ENCODE assay signal across 8 cellular contexts in the genomic region with DNA sequence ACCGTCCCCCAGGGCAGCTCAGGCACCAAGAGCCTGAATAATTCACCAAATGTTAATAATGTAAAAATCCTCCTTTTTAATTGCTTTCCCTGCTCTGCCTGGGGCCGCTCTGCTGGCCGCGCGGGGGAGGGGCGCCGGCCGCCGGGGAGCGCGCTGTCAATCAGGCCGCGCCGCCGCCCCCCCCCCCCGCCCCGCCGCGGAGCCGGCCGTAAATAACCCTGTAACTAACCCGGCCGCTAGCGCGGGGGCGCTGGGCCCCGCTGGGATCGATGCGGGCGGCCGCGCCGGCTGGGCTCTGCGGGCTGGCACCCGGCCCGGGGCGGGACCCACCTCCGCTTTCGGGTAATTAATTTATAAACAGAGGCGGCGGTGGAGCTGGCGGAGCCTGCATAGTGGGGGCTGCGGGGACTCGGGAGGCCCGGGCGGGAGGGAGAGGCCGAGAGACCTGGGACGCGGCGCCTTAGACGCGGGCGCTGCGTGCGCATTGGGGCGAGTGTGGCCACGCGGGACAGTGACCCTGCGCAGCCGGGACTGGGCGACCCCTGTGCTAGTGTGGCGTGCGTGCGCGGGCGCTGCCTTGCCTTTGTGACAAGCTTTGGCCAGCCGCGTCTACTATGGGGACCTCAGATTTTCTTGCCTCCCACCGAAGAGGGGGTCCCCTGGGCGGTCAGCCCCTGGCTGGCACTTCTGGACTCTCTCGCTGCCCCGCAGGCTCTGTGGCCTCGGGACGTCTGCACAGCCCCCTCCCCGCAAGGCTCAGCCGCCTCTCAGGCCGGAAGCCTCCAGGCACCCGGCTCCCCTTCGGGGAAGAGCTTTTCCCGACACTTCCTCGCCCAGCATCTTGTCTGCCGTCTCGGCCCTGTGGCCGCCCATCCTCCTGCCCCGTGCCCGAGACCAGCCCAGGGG. TPM values are rescaled to one million over a fixed set of nuclear protein-coding genes. Genes with fewer than 3 reads are reported as not detected.
DNase-seq lines count a peak whose midpoint lies in the region; ATAC-seq and TF ChIP-seq lines count a peak whose summit lies in the region.

No MANE protein-coding gene starts in this region.

- H3K4me3 Mint-ChIP-seq in CD4-positive, alpha-beta memory T cell: peak overlapping the region; percentile 48 to 85 (median 73)
- peak overlapping the region; percentile 58 to 88 (median 74) for H3K4me3 Mint-ChIP-seq in naive thymus-derived CD4-positive, alpha-beta T cell

- peak overlapping the region in 1 of 2 donors; percentile 9 for H3K4me3 ChIP-seq in CD4-positive, alpha-beta memory T cell (ENCODE audit: low read length in 2 of 2)
- H3K4me3 ChIP-seq in SU-DHL-6 (ENCODE audit: insufficient read depth, low read length, poor library complexity, severe bottlenecking) (no peak overlapping the region), esophagus muscularis mucosa (peak overlapping the region; percentile 48 to 61 (median 50))
- H3K4me3 ChIP-seq in naive thymus-derived CD4-positive, alpha-beta T cell (ENCODE audit: low read length): peak overlapping the region; percentile 24

- DNase-seq in CD4-positive, alpha-beta memory T cell: no peak
- peak; percentile 44 for DNase-seq in HPDE6-E6E7 (ENCODE audit: extremely low spot score)
- no peak for DNase-seq in esophagus muscularis mucosa (ENCODE audit: extremely low spot score)
- no peak for DNase-seq in naive thymus-derived CD4-positive, alpha-beta T cell
- no peak for DNase-seq in KBM-7
- DNase-seq in AML-193 (lab: John Stamatoyannopoulos, UW): no peak

- peaks cover 5 to 6% of the 10 kb centered on the region in 2 donors for H3K36me3 Mint-ChIP-seq in CD4-positive, alpha-beta memory T cell
- H3K36me3 Mint-ChIP-seq in naive thymus-derived CD4-positive, alpha-beta T cell: peaks cover 0 to 6% (median 4%) of the 10 kb centered on the region in 5 donors

- TF ChIP-seq EP300 in esophagus muscularis mucosa (IDR thresholded peaks at IDR 0.05): no peak

- H3K9ac ChIP-seq in SU-DHL-6 (ENCODE audit: low read length): no peak overlapping the region

- no peaks in the 10 kb centered on the region for H3K9me2 ChIP-seq in SU-DHL-6 (replicated peaks; ENCODE audit: insufficient read depth, low read length)

- peaks cover 19% of the 10 kb centered on the region for H3K4me1 ChIP-seq in CD4-positive, alpha-beta memory T cell (ENCODE audit: insufficient read depth, low read length)
- peaks cover 40 to 67% (median 60%) of the 10 kb centered on the region in 4 donors for H3K4me1 ChIP-seq in esophagus muscularis mucosa
- peaks cover 3 to 18% of the 10 kb centered on the region in 2 donors for H3K4me1 ChIP-seq in naive thymus-derived CD4-positive, alpha-beta T cell (ENCODE audit: control insufficient read depth in 2 of 2, insufficient read depth in 2 of 2, low read length in 2 of 2)

- no peak overlapping the region for H3K27ac Mint-ChIP-seq in CD4-positive, alpha-beta memory T cell
- H3K27ac Mint-ChIP-seq in naive thymus-derived CD4-positive, alpha-beta T cell: no peak overlapping the region

- no peak overlapping the region for H3K27ac ChIP-seq in CD4-positive, alpha-beta memory T cell (ENCODE audit: low read depth, low read length)
- no peak overlapping the region for H3K27ac ChIP-seq in SU-DHL-6 (ENCODE audit: low read depth, low read length)
- peak overlapping the region; percentile 58 to 78 (median 68) for H3K27ac ChIP-seq in esophagus muscularis mucosa (replicated peaks in 1 of 4)
- H3K27ac ChIP-seq in naive thymus-derived CD4-positive, alpha-beta T cell (ENCODE audit: low read depth, low read length): no peak overlapping the region

- under 1% methylated on average over 18 of the region's 86 CpGs for WGBS in esophagus muscularis mucosa

- H3K9me3 ChIP-seq in CD4-positive, alpha-beta memory T cell (ENCODE audit: control insufficient read depth in 1 of 2, low read length in 2 of 2): no peaks in the 10 kb centered on the region
- H3K9me3 ChIP-seq in SU-DHL-6 (ENCODE audit: insufficient read depth, low read length) (no peaks in the 10 kb centered on the region), esophagus muscularis mucosa (no peaks in the 10 kb centered on the region)
- no peaks in the 10 kb centered on the region for H3K9me3 ChIP-seq in naive thymus-derived CD4-positive, alpha-beta T cell (ENCODE audit: control insufficient read depth in 2 of 3, low read length in 3 of 3)

- CTCF ChIA-PET in CD4-positive, alpha-beta memory T cell (lab: Charles Lee; ENCODE audit: partially characterized antibody): no interaction called here
- CTCF ChIA-PET in naive thymus-derived CD4-positive, alpha-beta T cell (lab: Charles Lee): no interaction called here

- H3K27me3 Mint-ChIP-seq in CD4-positive, alpha-beta memory T cell: peaks cover 9 to 16% of the 10 kb centered on the region in 2 donors
- peaks cover 5 to 45% (median 21%) of the 10 kb centered on the region in 5 donors for H3K27me3 Mint-ChIP-seq in naive thymus-derived CD4-positive, alpha-beta T cell

- peak overlapping the region; percentile 27 for H3K4me2 ChIP-seq in SU-DHL-6 (ENCODE audit: low read depth, low read length, poor library complexity, severe bottlenecking)

- peaks cover 7% of the 10 kb centered on the region for H3K27me3 ChIP-seq in CD4-positive, alpha-beta memory T cell (ENCODE audit: insufficient read depth, low read length)
- H3K27me3 ChIP-seq in SU-DHL-6 (ENCODE audit: low read length) (no peaks in the 10 kb centered on the region), esophagus muscularis mucosa (peaks cover 10 to 86% (median 39%) of the 10 kb centered on the region in 4 donors)
- H3K27me3 ChIP-seq in naive thymus-derived CD4-positive, alpha-beta T cell (ENCODE audit: control insufficient read depth in 2 of 2, insufficient read depth in 2 of 2, low read length in 2 of 2): peaks cover 3 to 11% of the 10 kb centered on the region in 2 donors

- intact Hi-C loops in CD4-positive, alpha-beta memory T cell (cut with micrococcal nuclease): no loop called here
- intact Hi-C loops in esophagus muscularis mucosa (cut with DNase I): no loop called here
- intact Hi-C loops in naive thymus-derived CD4-positive, alpha-beta T cell (cut with micrococcal nuclease): no loop called here

- in situ Hi-C loops in KBM-7 (cut with MboI; ENCODE audit: low pct_unique_long_range_greater_than_20kb, low sequenced_read_pairs): no loop called here

- H2AFZ ChIP-seq in SU-DHL-6 (ENCODE audit: low read depth, low read length, severe bottlenecking): no peak overlapping the region

- no peaks in the 10 kb centered on the region for H3F3A ChIP-seq in SU-DHL-6 (ENCODE audit: insufficient read depth)

- no peak for TF ChIP-seq POLR2A in esophagus muscularis mucosa (IDR thresholded peaks at IDR 0.05; ENCODE audit: low read depth)

- no peaks in the 10 kb centered on the region for H3K79me2 ChIP-seq in SU-DHL-6 (ENCODE audit: insufficient read depth, low read length)

- no peaks in the 10 kb centered on the region for H4K20me1 ChIP-seq in SU-DHL-6 (ENCODE audit: low read depth, low read length)

- POLR2A ChIA-PET in CD4-positive, alpha-beta memory T cell (lab: Charles Lee; ENCODE audit: partially characterized antibody): interaction anchor here (1.1 to 1.7 kb wide), 4 partner anchors 16 to 26 kb away, joined by 3 to 6 read pairs (median 4); a partner anchor contains a TSS
- POLR2A ChIA-PET in naive thymus-derived CD4-positive, alpha-beta T cell (lab: Charles Lee): interaction anchor here (0.6 to 0.7 kb wide), 2 partner anchors 15 to 314 kb away, joined by 3 read pairs; no protein-coding TSS in a partner anchor

- H3K9me3 Mint-ChIP-seq in CD4-positive, alpha-beta memory T cell: no peaks in the 10 kb centered on the region
- no peaks in the 10 kb centered on the region for H3K9me3 Mint-ChIP-seq in naive thymus-derived CD4-positive, alpha-beta T cell

- ATAC-seq in naive thymus-derived CD4-positive, alpha-beta T cell: peak; percentile 20
- ATAC-seq in GM18870 (IDR thresholded peaks at IDR 0.05; ENCODE audit: unreplicated experiment): no peak

- TF ChIP-seq CTCF in SU-DHL-6 (IDR thresholded peaks at IDR 0.05; ENCODE audit: insufficient read depth, low read length, poor library complexity, severe bottlenecking) (no peak), esophagus muscularis mucosa (IDR thresholded peaks at IDR 0.05) (peak in 2 of 3 experiments; percentile 7 to 27)

- no peaks in the 10 kb centered on the region for H3K36me3 ChIP-seq in CD4-positive, alpha-beta memory T cell (ENCODE audit: insufficient read depth, low read length)
- no peaks in the 10 kb centered on the region for H3K36me3 ChIP-seq in SU-DHL-6 (ENCODE audit: low read length)
- peaks cover 0 to 11% (median 10%) of the 10 kb centered on the region in 4 donors for H3K36me3 ChIP-seq in esophagus muscularis mucosa
- H3K36me3 ChIP-seq in naive thymus-derived CD4-positive, alpha-beta T cell (ENCODE audit: control insufficient read depth in 2 of 3, insufficient read depth in 3 of 3, low read length in 3 of 3): peaks cover 0 to 7% (median 0%) of the 10 kb centered on the region in 3 experiments

- H3K4me1 Mint-ChIP-seq in CD4-positive, alpha-beta memory T cell: peaks cover 2 to 18% (median 8%) of the 10 kb centered on the region in 4 donors
- peaks cover 0 to 11% (median 8%) of the 10 kb centered on the region in 7 donors for H3K4me1 Mint-ChIP-seq in naive thymus-derived CD4-positive, alpha-beta T cell

RNA-seq across cellular contexts. Expression of a gene that starts 16.7 kb away (rescaled TPM):
- not detected for total RNA-seq in CD4-positive, alpha-beta memory T cell
- under 1 TPM in 1 of 2 donors, not detected in 1; 0.10 TPM for polyA plus RNA-seq in CD4-positive, alpha-beta memory T cell
- 10 to 100 TPM in 2 of 4 donors, 1 to 10 TPM in 2; 6.2 to 28.8 (median 13.9) TPM for total RNA-seq in esophagus muscularis mucosa
- total RNA-seq in naive thymus-derived CD4-positive, alpha-beta T cell: not detected
- under 1 TPM; 0.10 to 0.24 TPM for polyA plus RNA-seq in naive thymus-derived CD4-positive, alpha-beta T cell

RNA-seq across cellular contexts. Expression of a gene that starts 18.7 kb away (rescaled TPM):
- 10 to 100 TPM; 63.6 to 69.5 TPM for total RNA-seq in CD4-positive, alpha-beta memory T cell
- 10 to 100 TPM; 63.0 to 67.7 TPM for polyA plus RNA-seq in CD4-positive, alpha-beta memory T cell
- 10 to 100 TPM; 35.3 to 54.1 (median 47.5) TPM for total RNA-seq in esophagus muscularis mucosa
- total RNA-seq in naive thymus-derived CD4-positive, alpha-beta T cell: 10 to 100 TPM; 46.6 to 88.3 (median 67.9) TPM
- 10 to 100 TPM; 62.7 to 82.5 TPM for polyA plus RNA-seq in naive thymus-derived CD4-positive, alpha-beta T cell

RNA-seq across cellular contexts. Expression of a gene that starts 20.0 kb away (rescaled TPM):
- total RNA-seq in CD4-positive, alpha-beta memory T cell: 10 to 100 TPM; 43.4 to 46.5 TPM
- polyA plus RNA-seq in CD4-positive, alpha-beta memory T cell: 1 to 10 TPM in 1 of 2 donors, under 1 TPM in 1; 0.89 to 1.7 TPM
- 10 to 100 TPM in 1 of 4 donors, 1 to 10 TPM in 3; 3.7 to 10.8 (median 6.2) TPM for total RNA-seq in esophagus muscularis mucosa
- total RNA-seq in naive thymus-derived CD4-positive, alpha-beta T cell: 10 to 100 TPM; 14.2 to 34.2 (median 32.0) TPM
- polyA plus RNA-seq in naive thymus-derived CD4-positive, alpha-beta T cell: 1 to 10 TPM in 1 of 2 donors, under 1 TPM in 1; 0.58 to 2.6 TPM

RNA-seq across cellular contexts. Expression of a gene that starts 25.9 kb away (rescaled TPM):
- 1 to 10 TPM; 2.2 to 2.9 TPM for total RNA-seq in CD4-positive, alpha-beta memory T cell
- under 1 TPM in 1 of 2 donors, not detected in 1; 0.50 TPM for polyA plus RNA-seq in CD4-positive, alpha-beta memory T cell
- total RNA-seq in esophagus muscularis mucosa: under 1 TPM in 3 of 4 donors, not detected in 1; 0.17 to 0.50 (median 0.19) TPM
- total RNA-seq in naive thymus-derived CD4-positive, alpha-beta T cell: 1 to 10 TPM in 3 of 5 experiments, under 1 TPM in 2; 0.24 to 3.0 (median 1.0) TPM
- polyA plus RNA-seq in naive thymus-derived CD4-positive, alpha-beta T cell: under 1 TPM in 1 of 2 donors, not detected in 1; 0.18 TPM

RNA-seq across cellular contexts. Expression of a gene that starts 41.5 kb away (rescaled TPM):
- not detected for total RNA-seq in CD4-positive, alpha-beta memory T cell
- under 1 TPM in 1 of 2 donors, not detected in 1; 0.16 TPM for polyA plus RNA-seq in CD4-positive, alpha-beta memory T cell
- under 1 TPM; 0.11 to 0.50 (median 0.30) TPM for total RNA-seq in esophagus muscularis mucosa
- not detected for total RNA-seq in naive thymus-derived CD4-positive, alpha-beta T cell
- not detected for polyA plus RNA-seq in naive thymus-derived CD4-positive, alpha-beta T cell

Comparison
In these comparisons a context has a peak if more than half of its experiments do, and no peak if none do; other contexts are left out.
1. H3K27ac ChIP-seq: peak in esophagus muscularis mucosa (4 of 4); none in CD4-positive, alpha-beta memory T cell (single experiment), SU-DHL-6 (single experiment) and naive thymus-derived CD4-positive, alpha-beta T cell (single experiment).
2. RNA of a gene that starts 16.7 kb away (total RNA-seq): 6.2 to 28.8 TPM in esophagus muscularis mucosa; not detected in CD4-positive, alpha-beta memory T cell and not detected in naive thymus-derived CD4-positive, alpha-beta T cell; every median in the first group is over 4 times any median in the second.